ENCODE assay signal across 16 cellular contexts in genomic region chr4:1261107-1261928, GRCh38.
"Had no signal": no experiment of that assay in that cellular context is flagged by ENCODE, and none has a peak within 500 bp of the region (broad histone marks: within the 10 kb centered on the region; RNA-seq: fewer than 3 reads in every experiment).

No MANE protein-coding gene starts in this region.

- H2AFZ ChIP-seq: hepatocyte had no signal

- H3K4me3 Mint-ChIP-seq: activated CD4-positive, alpha-beta memory T cell treated with anti-CD3 and anti-CD28 coated beads for 36 hours; activated T-helper 1 cell treated with anti-CD3 and anti-CD28 coated beads, Interleukin-12 subunit alpha, Interleukin-12 subunit beta, Interleukin-2, Interleukin-4 antibody, amounts not matched to agents 30 ng/mL and 10 ng/mL and 1 ng/mL, durations not matched to agents 14 hours and 24 hours and 36 hours; natural killer cell had no signal

- H3K4me1 ChIP-seq: adrenal gland, colonic mucosa, esophagus muscularis mucosa, transverse colon had no signal

- H3K27me3 ChIP-seq: adrenal gland, cardiac muscle cell, colonic mucosa, esophagus muscularis mucosa, hepatocyte, transverse colon had no signal

- DNase-seq: activated CD4-positive, alpha-beta memory T cell treated with anti-CD3 and anti-CD28 coated beads for 36 hours; activated naive CD4-positive, alpha-beta T cell; colonic mucosa; islet precursor cell; natural killer cell; stimulated activated CD4-positive, alpha-beta T cell treated with anti-CD3 and anti-CD28 coated beads, Interleukin-15, amount 100 ng/mL, for 24 hours; stimulated activated CD4-positive, alpha-beta T cell treated with anti-CD3 and anti-CD28 coated beads, Interleukin-4, amount 100 ng/mL, for 1 hour; stimulated activated naive CD4-positive, alpha-beta T cell treated with Interleukin-2 at 50 U/mL for 16 hours; substantia nigra; transverse colon had no signal

- H3K9me3 Mint-ChIP-seq: natural killer cell had no signal

- H3K36me3 Mint-ChIP-seq: activated CD4-positive, alpha-beta memory T cell treated with anti-CD3 and anti-CD28 coated beads for 36 hours had no signal

- H3K36me3 ChIP-seq: adrenal gland, cardiac muscle cell, colonic mucosa, transverse colon had no signal

- H3K4me3 ChIP-seq: adrenal gland, cardiac muscle cell, colonic mucosa, esophagus muscularis mucosa, hepatocyte, lung, transverse colon had no signal

- H3K4me2 ChIP-seq: hepatocyte had no signal

- H3K27ac ChIP-seq: adrenal gland, cardiac muscle cell, colonic mucosa, esophagus muscularis mucosa, hepatocyte, transverse colon had no signal

- H3K27ac Mint-ChIP-seq: activated CD4-positive, alpha-beta memory T cell treated with anti-CD3 and anti-CD28 coated beads for 36 hours; activated T-helper 1 cell treated with anti-CD3 and anti-CD28 coated beads, Interleukin-12 subunit alpha, Interleukin-12 subunit beta, Interleukin-2, Interleukin-4 antibody, amounts not matched to agents 30 ng/mL and 10 ng/mL and 1 ng/mL, durations not matched to agents 14 hours and 24 hours and 36 hours had no signal

- H3K79me2 ChIP-seq: hepatocyte had no signal

- H3K9me3 ChIP-seq: adrenal gland, colonic mucosa, esophagus muscularis mucosa, transverse colon had no signal

- H3K27me3 Mint-ChIP-seq: activated CD4-positive, alpha-beta memory T cell treated with anti-CD3 and anti-CD28 coated beads for 36 hours had no signal
